12 cellular contexts compared by ENCODE assay signal in the genomic region with DNA sequence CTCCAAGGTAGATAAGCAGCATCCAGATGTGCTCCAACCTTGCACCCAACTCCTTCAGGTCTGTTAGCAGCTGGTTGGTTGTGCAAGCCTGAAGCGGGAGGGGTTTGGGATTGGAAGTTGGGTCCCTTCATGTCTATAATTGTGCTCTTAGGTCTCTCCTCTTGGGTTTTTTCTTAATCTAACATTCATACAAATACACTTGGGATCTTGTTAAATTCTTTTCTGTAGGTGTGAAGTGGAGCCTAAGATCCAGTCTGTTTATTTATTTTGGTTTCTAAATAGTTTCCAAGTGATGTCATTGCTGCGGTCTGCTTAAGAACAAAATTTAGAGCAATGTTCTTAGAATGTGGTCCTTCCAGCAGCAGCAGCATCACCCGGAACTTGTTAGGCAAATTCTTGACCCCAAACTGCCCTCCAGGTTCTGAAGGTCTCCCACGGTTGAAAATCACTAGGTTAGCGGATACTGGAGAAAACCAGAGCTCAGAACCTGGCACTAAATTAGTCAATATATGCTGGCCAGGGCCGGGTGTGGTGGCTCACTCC. TPM values are rescaled to one million over a fixed set of nuclear protein-coding genes. Genes with fewer than 3 reads are reported as not detected.
A peak's percentile ranks its signal among the peaks of the same experiment; 100 is the strongest.
DNase-seq lines count a peak whose midpoint lies in the region; ATAC-seq and TF ChIP-seq lines count a peak whose summit lies in the region.
"Had no signal": no experiment of that assay in that cellular context is flagged by ENCODE, and none has a peak within 500 bp of the region (broad histone marks: within the 10 kb centered on the region; RNA-seq: fewer than 3 reads in every experiment).

No MANE protein-coding gene starts in this region.

- H3K27ac Mint-ChIP-seq in activated T-helper 17 cell treated with anti-CD3 and anti-CD28 coated beads, Interleukin-2, amount 50 U/mL, for 72 hours: peak overlapping the region; percentile 52
- H3K27ac Mint-ChIP-seq: activated naive CD8-positive, alpha-beta T cell had no signal

- no peak for TF ChIP-seq POLR2A in upper lobe of left lung (IDR thresholded peaks at IDR 0.05)

- DNase-seq in DMS53 (lab: John Stamatoyannopoulos, UW) (peak; percentile 26), DMS53 treated with DMSO at 0.1 percent for 48 hours (lab: John Stamatoyannopoulos, UW; ENCODE audit: unreplicated experiment) (no peak), glomerular visceral epithelial cell (ENCODE audit: extremely low spot score) (peak; percentile 75), upper lobe of left lung (peak in 1 of 2 donors; percentile 38), retina (no peak), OCI-M2 (lab: John Stamatoyannopoulos, UW; ENCODE audit: unreplicated experiment) (no peak), D341Med (ENCODE audit: low spot score) (no peak)
- DNase-seq: H9, NCI-H748 treated with DMSO at 0.1 percent for 48 hours had no signal

- peaks cover 6% of the 10 kb centered on the region for H3K27me3 Mint-ChIP-seq in activated T-helper 17 cell treated with anti-CD3 and anti-CD28 coated beads, Interleukin-2, amount 50 U/mL, for 72 hours

- no peak for ATAC-seq in activated T-helper 17 cell treated with anti-CD3 and anti-CD28 coated beads, Interleukin-2, amount 50 U/mL, for 72 hours (replicated peaks)
- peak; percentile 57 to 76 for ATAC-seq in upper lobe of left lung (ENCODE audit: low FRiP score in 2 of 2)

- peaks cover 0 to 9% (median 1%) of the 10 kb centered on the region in 4 donors for H3K27me3 ChIP-seq in upper lobe of left lung

- H3K4me3 ChIP-seq in upper lobe of left lung: no peak overlapping the region

- peaks cover 40% of the 10 kb centered on the region for H3K36me3 Mint-ChIP-seq in activated T-helper 17 cell treated with anti-CD3 and anti-CD28 coated beads, Interleukin-2, amount 50 U/mL, for 72 hours (ENCODE audit: low read depth)

- H3K9me3 ChIP-seq in upper lobe of left lung: no peaks in the 10 kb centered on the region

- TF ChIP-seq CTCF in upper lobe of left lung (IDR thresholded peaks at IDR 0.05): no peak

- TF ChIP-seq EP300 in upper lobe of left lung (IDR thresholded peaks at IDR 0.05): peak in 1 of 4 donors; percentile 27

- H3K27ac ChIP-seq in upper lobe of left lung: peak overlapping the region; percentile 42 to 61 (median 52)

- H3K4me3 Mint-ChIP-seq in activated T-helper 17 cell treated with anti-CD3 and anti-CD28 coated beads, Interleukin-2, amount 50 U/mL, for 72 hours: no peak overlapping the region
- H3K4me3 Mint-ChIP-seq: activated naive CD8-positive, alpha-beta T cell; H9 had no signal

- no peaks in the 10 kb centered on the region for H3K4me1 Mint-ChIP-seq in activated T-helper 17 cell treated with anti-CD3 and anti-CD28 coated beads, Interleukin-2, amount 50 U/mL, for 72 hours

- peaks cover 6 to 15% (median 13%) of the 10 kb centered on the region in 4 donors for H3K4me1 ChIP-seq in upper lobe of left lung

- WGBS in upper lobe of left lung, 2 donors: 32 to 57% methylated on average over 6 of the region's 6 CpGs

- no peaks in the 10 kb centered on the region for H3K36me3 ChIP-seq in upper lobe of left lung

- H3K9me3 Mint-ChIP-seq in activated T-helper 17 cell treated with anti-CD3 and anti-CD28 coated beads, Interleukin-2, amount 50 U/mL, for 72 hours: no peaks in the 10 kb centered on the region

RNA-seq across cellular contexts. Expression of a gene that starts 5.3 kb away (rescaled TPM):
- 100 to 1,000 TPM; 209 to 224 TPM for total RNA-seq in activated T-helper 17 cell treated with anti-CD3 and anti-CD28 coated beads, Interleukin-2, amount 50 U/mL, for 72 hours
- 10 to 100 TPM in 1 of 6 donors, 1 to 10 TPM in 3, not detected in 2; 1.1 to 12.5 (median 3.5) TPM for total RNA-seq in upper lobe of left lung

RNA-seq across cellular contexts. Expression of a gene that starts 9.4 kb away (rescaled TPM):
- total RNA-seq in activated T-helper 17 cell treated with anti-CD3 and anti-CD28 coated beads, Interleukin-2, amount 50 U/mL, for 72 hours: under 1 TPM in 1 of 2 donors, not detected in 1; 0.37 TPM
- 1 to 10 TPM in 1 of 6 donors, under 1 TPM in 2, not detected in 3; 0.37 to 1.1 (median 0.80) TPM for total RNA-seq in upper lobe of left lung
- total RNA-seq: glomerular endothelial cell had no signal

RNA-seq across cellular contexts. Expression of a gene that starts 15.9 kb away (rescaled TPM):
- 1 to 10 TPM; 2.2 to 2.6 TPM for total RNA-seq in activated T-helper 17 cell treated with anti-CD3 and anti-CD28 coated beads, Interleukin-2, amount 50 U/mL, for 72 hours
- 100 to 1,000 TPM in 1 of 6 donors, 10 to 100 TPM in 5; 23.9 to 117 (median 52.9) TPM for total RNA-seq in upper lobe of left lung

RNA-seq across cellular contexts. Expression of a gene that starts 26.0 kb away (rescaled TPM):
- total RNA-seq in activated T-helper 17 cell treated with anti-CD3 and anti-CD28 coated beads, Interleukin-2, amount 50 U/mL, for 72 hours: 10 to 100 TPM; 13.0 to 26.2 TPM
- 10 to 100 TPM; 36.8 to 61.8 (median 46.5) TPM for total RNA-seq in upper lobe of left lung

RNA-seq across cellular contexts. Expression of a gene that starts 26.0 kb away (rescaled TPM):
- not detected for total RNA-seq in activated T-helper 17 cell treated with anti-CD3 and anti-CD28 coated beads, Interleukin-2, amount 50 U/mL, for 72 hours
- 1 to 10 TPM in 4 of 6 donors, under 1 TPM in 1, not detected in 1; 1.00 to 7.1 (median 2.4) TPM for total RNA-seq in upper lobe of left lung
- total RNA-seq: H9 had no signal

Comparison
In these comparisons a context has a peak if more than half of its experiments do, and no peak if none do; other contexts are left out.
1. DNase-seq: peak in DMS53 (single experiment) and glomerular visceral epithelial cell (single experiment); none in DMS53 treated with DMSO at 0.1 percent for 48 hours (single experiment), retina (single experiment), OCI-M2 (single experiment) and D341Med (single experiment).
2. RNA of a gene that starts 5.3 kb away (total RNA-seq): 209 to 224 TPM in activated T-helper 17 cell treated with anti-CD3 and anti-CD28 coated beads, Interleukin-2, amount 50 U/mL, for 72 hours; 1.1 to 12.5 TPM in upper lobe of left lung; every median in the first group is over 10 times any median in the second.
3. RNA of a gene that starts 15.9 kb away (total RNA-seq): 23.9 to 117 TPM in upper lobe of left lung; 2.2 to 2.6 TPM in activated T-helper 17 cell treated with anti-CD3 and anti-CD28 coated beads, Interleukin-2, amount 50 U/mL, for 72 hours; every median in the first group is over 4 times any median in the second.